In genomic region chrX:150460781-150461180, GRCh38 we compare ENCODE assay signal across 29 cellular contexts.
"Had no signal": no experiment of that assay in that cellular context is flagged by ENCODE, and none has a peak within 500 bp of the region (broad histone marks: within the 10 kb centered on the region; RNA-seq: fewer than 3 reads in every experiment).

No MANE protein-coding gene starts in this region.

- H3K9ac ChIP-seq: neural progenitor cell, parathyroid adenoma had no signal

- H3K36me3 Mint-ChIP-seq: natural killer cell; stimulated activated memory B cell treated with anti-CD40 and anti-IgM and Interleukin-4, amounts not matched to agents 10 μg/mL and 1 μg/mL and 100 μg/mL, for 72 hours; type B pancreatic cell had no signal

- H3K79me2 ChIP-seq: parathyroid adenoma had no signal

- H3K4me1 Mint-ChIP-seq: stimulated activated memory B cell treated with anti-CD40 and anti-IgM and Interleukin-4, amounts not matched to agents 10 μg/mL and 1 μg/mL and 100 μg/mL, for 72 hours had no signal

- H3K4me1 ChIP-seq: neural progenitor cell, parathyroid adenoma, right lobe of liver, suprapubic skin, testis, tibial artery, transverse colon, upper lobe of right lung, uterus had no signal

- ATAC-seq: natural killer cell; psoas muscle; right cardiac atrium; right lobe of liver; stimulated activated memory B cell treated with anti-CD40 and anti-IgM and Interleukin-4, amounts not matched to agents 10 μg/mL and 1 μg/mL and 100 μg/mL, for 72 hours; stimulated activated naive CD8-positive, alpha-beta T cell treated with anti-CD3 and anti-CD28 coated beads, Interleukin-15, amount 100 ng/mL, for 72 hours; stimulated activated naive CD8-positive, alpha-beta T cell treated with anti-CD3 and anti-CD28 coated beads, Interleukin-15, Interleukin-2, amounts not matched to agents 100 U/mL and 50 U/mL, for 24 hours; upper lobe of right lung had no signal

- H3K27ac Mint-ChIP-seq: natural killer cell; nephron; neural progenitor cell; progenitor cell of endocrine pancreas; stimulated activated memory B cell treated with anti-CD40 and anti-IgM and Interleukin-4, amounts not matched to agents 10 μg/mL and 1 μg/mL and 100 μg/mL, for 72 hours; stimulated activated naive CD8-positive, alpha-beta T cell treated with anti-CD3 and anti-CD28 coated beads, Interleukin-15, amount 100 ng/mL, for 72 hours; type B pancreatic cell had no signal

- H3K4me3 ChIP-seq: neural progenitor cell, ovary, psoas muscle, right lobe of liver, sigmoid colon, suprapubic skin, testis, tibial artery, transverse colon, upper lobe of right lung, uterus had no signal

- H3K9me3 Mint-ChIP-seq: natural killer cell; stimulated activated memory B cell treated with anti-CD40 and anti-IgM and Interleukin-4, amounts not matched to agents 10 μg/mL and 1 μg/mL and 100 μg/mL, for 72 hours; stimulated activated naive CD8-positive, alpha-beta T cell treated with anti-CD3 and anti-CD28 coated beads, Interleukin-15, amount 100 ng/mL, for 72 hours; type B pancreatic cell had no signal

- H2AFZ ChIP-seq: neural progenitor cell, parathyroid adenoma had no signal

- H3K27ac ChIP-seq: neural progenitor cell, ovary, parathyroid adenoma, psoas muscle, right lobe of liver, sigmoid colon, suprapubic skin, testis, tibial artery, transverse colon, upper lobe of right lung, uterus had no signal

- H3K27me3 ChIP-seq: neural progenitor cell, ovary, right lobe of liver, sigmoid colon, suprapubic skin, testis, tibial artery, transverse colon, upper lobe of right lung, uterus had no signal

- H3K9me3 ChIP-seq: ovary, psoas muscle, right lobe of liver, sigmoid colon, suprapubic skin, testis, tibial artery, transverse colon, upper lobe of right lung, uterus had no signal

- H3K4me2 ChIP-seq: neural progenitor cell had no signal

- H3K4me3 Mint-ChIP-seq: natural killer cell; nephron; neural progenitor cell; stimulated activated memory B cell treated with anti-CD40 and anti-IgM and Interleukin-4, amounts not matched to agents 10 μg/mL and 1 μg/mL and 100 μg/mL, for 72 hours; stimulated activated naive CD8-positive, alpha-beta T cell treated with anti-CD3 and anti-CD28 coated beads, Interleukin-15, amount 100 ng/mL, for 72 hours; type B pancreatic cell had no signal

- DNase-seq: natural killer cell; occipital lobe; ovary; posterior cingulate gyrus; psoas muscle; right cardiac atrium; right lobe of liver; sigmoid colon; small intestine; stimulated activated CD4-positive, alpha-beta T cell treated with anti-CD3 and anti-CD28 coated beads, Interleukin-15, amount 100 ng/mL, for 24 hours; stimulated activated CD4-positive, alpha-beta T cell treated with anti-CD3 and anti-CD28 coated beads, Interleukin-2, amount 100 ng/mL, for 24 hours; stimulated activated CD4-positive, alpha-beta T cell treated with anti-CD3 and anti-CD28 coated beads, Interleukin-2, amount 100 ng/mL, for 48 hours; stimulated activated CD4-positive, alpha-beta T cell treated with anti-CD3 and anti-CD28 coated beads, Interleukin-4, amount 100 ng/mL, for 24 hours; stimulated activated naive CD4-positive, alpha-beta T cell; stimulated activated naive CD8-positive, alpha-beta T cell treated with anti-CD3 and anti-CD28 coated beads, Interleukin-15, amount 100 ng/mL, for 72 hours; stimulated activated naive CD8-positive, alpha-beta T cell treated with anti-CD3 and anti-CD28 coated beads, Interleukin-15, Interleukin-2, amounts not matched to agents 100 U/mL and 50 U/mL, for 24 hours; substantia nigra; testis; tibial artery; transverse colon; upper lobe of right lung; uterus had no signal

- H3K36me3 ChIP-seq: neural progenitor cell, ovary, right lobe of liver, sigmoid colon, suprapubic skin, tibial artery, transverse colon, upper lobe of right lung, uterus had no signal
